ENCODE assay signal across 29 cellular contexts in genomic region chrX:131073607-131074006, GRCh38. TPM values are rescaled to one million over a fixed set of nuclear protein-coding genes. Genes with fewer than 3 reads are reported as not detected.
A peak's percentile ranks its signal among the peaks of the same experiment; 100 is the strongest.
DNase-seq lines count a peak whose midpoint lies in the region; ATAC-seq and TF ChIP-seq lines count a peak whose summit lies in the region.
"Had no signal": no experiment of that assay in that cellular context is flagged by ENCODE, and none has a peak within 500 bp of the region (broad histone marks: within the 10 kb centered on the region; RNA-seq: fewer than 3 reads in every experiment).

No MANE protein-coding gene starts in this region.

- dilution Hi-C loops in IMR-90 (cut with HindIII; ENCODE audit: low sequenced_read_pairs, unreplicated experiment) = no loop called here

- no peak overlapping the region for H3K4ac ChIP-seq in IMR-90 (ENCODE audit: low read depth, low read length)

- TF ChIP-seq CTCF in GM23338 (conservative IDR thresholded peaks at IDR 0.05; ENCODE audit: low read depth in 2 of 2) = no peak
- no peak for TF ChIP-seq CTCF in IMR-90 (conservative IDR thresholded peaks at IDR 0.05; ENCODE audit: low read depth, low read length)
- TF ChIP-seq CTCF in nephron progenitor cell (IDR thresholded peaks at IDR 0.05) = no peak

- intact Hi-C loops in IMR-90 (cut with micrococcal nuclease) = no loop called here
- intact Hi-C loops in activated CD4-positive, alpha-beta memory T cell treated with anti-CD3 and anti-CD28 coated beads for 36 hours (cut with micrococcal nuclease) = no loop called here

- no TSS peak for BruUV-seq in IMR-90 (replicated peaks; lab: Mats Ljungman, UMichigan)

- H3K9me3 Mint-ChIP-seq in GM23338 (no peaks in the 10 kb centered on the region), nephron progenitor cell (no peaks in the 10 kb centered on the region)
- H3K9me3 Mint-ChIP-seq in activated CD4-positive, alpha-beta memory T cell treated with anti-CD3 and anti-CD28 coated beads for 36 hours = no peaks in the 10 kb centered on the region

- no peaks in the 10 kb centered on the region for H3F3A ChIP-seq in GM23338 (replicated peaks; ENCODE audit: low read depth)

- no peak overlapping the region for H4K5ac ChIP-seq in IMR-90 (ENCODE audit: low read depth, low read length)

- H2AK5ac ChIP-seq in IMR-90 (ENCODE audit: low read depth, low read length) = no peak overlapping the region

- H3K56ac ChIP-seq in IMR-90 (ENCODE audit: extremely low read depth, insufficient read depth, low read length) = no peak overlapping the region

- H3K27me3 ChIP-seq in GM23338 (ENCODE audit: insufficient read depth) (peaks cover 96% of the 10 kb centered on the region), IMR-90 (ENCODE audit: control insufficient read depth, insufficient read depth, low read length) (peaks cover 9% of the 10 kb centered on the region), iPS DF 6.9 (ENCODE audit: control insufficient read depth, insufficient read depth, low read length) (peaks cover 40% of the 10 kb centered on the region)
- H3K27me3 ChIP-seq: MG63, SJCRH30 had no signal

- H3K27ac ChIP-seq in GM23338 (ENCODE audit: low read depth) (no peak overlapping the region), IMR-90 (ENCODE audit: insufficient read depth, low read length) (no peak overlapping the region), iPS DF 6.9 (ENCODE audit: low read length) (no peak overlapping the region)
- H3K27ac ChIP-seq: BLaER1, SJCRH30 had no signal

- H3K9ac ChIP-seq in IMR-90 (ENCODE audit: low read depth, low read length) = no peak overlapping the region
- H3K9ac ChIP-seq: BLaER1 had no signal

- in situ Hi-C loops in IMR-90 (cut with MboI; ENCODE audit: low sequenced_read_pairs) = no loop called here

- H2AK9ac ChIP-seq in IMR-90 (replicated peaks; ENCODE audit: low read depth, low read length, poor library complexity) = no peak overlapping the region

- H3K4me3 ChIP-seq in GM23338 (peak overlapping the region; percentile 61), IMR-90 (ENCODE audit: insufficient read depth, low read depth, low read length) (no peak overlapping the region), iPS DF 6.9 (ENCODE audit: low read length) (peak overlapping the region; percentile 32; the same call in 1 of the 2 replicates)
- H3K4me3 ChIP-seq: BLaER1, MG63, SJCRH30 had no signal

- H3K9me1 ChIP-seq in IMR-90 (ENCODE audit: insufficient read depth, low read length) = no peaks in the 10 kb centered on the region

- DNase-seq in GM23338 (ENCODE audit: low spot score) (no peak), IMR-90 (no peak), iPS DF 6.9 (ENCODE audit: low read depth, low spot score) (no peak), nephron progenitor cell (no peak), HPDE6-E6E7 (ENCODE audit: extremely low spot score) (no peak), 8988T (no peak)
- DNase-seq in activated CD4-positive, alpha-beta memory T cell treated with anti-CD3 and anti-CD28 coated beads for 36 hours = no peak
- DNase-seq: CD4-positive, CD25-positive, alpha-beta regulatory T cell; DMS153; GOT3; KG1; MG63; NCI-H1105 treated with DMSO at 0.1 percent for 48 hours; NCI-H146; NCI-H1930; NCI-H2107; NCI-H446; NCI-H526; NCI-H82; NK-92 treated with Interleukin-12 subunit alpha and Interleukin-12 subunit beta, amount 100 ng/mL, for 24 hours; PC-3; SJCRH30 had no signal

- no peak overlapping the region for H4K91ac ChIP-seq in IMR-90 (ENCODE audit: insufficient read depth, low read depth, low read length)

- H3K27me3 Mint-ChIP-seq in GM23338 (ENCODE audit: insufficient read depth, low read depth, poor library complexity) (peaks cover 37% of the 10 kb centered on the region), nephron progenitor cell (ENCODE audit: low read depth, poor library complexity) (peaks cover 43% of the 10 kb centered on the region)
- peaks cover 33% of the 10 kb centered on the region for H3K27me3 Mint-ChIP-seq in activated CD4-positive, alpha-beta memory T cell treated with anti-CD3 and anti-CD28 coated beads for 36 hours

- H3K36me3 Mint-ChIP-seq in GM23338 (ENCODE audit: low read depth) (no peaks in the 10 kb centered on the region), nephron progenitor cell (ENCODE audit: low read depth) (no peaks in the 10 kb centered on the region)
- no peaks in the 10 kb centered on the region for H3K36me3 Mint-ChIP-seq in activated CD4-positive, alpha-beta memory T cell treated with anti-CD3 and anti-CD28 coated beads for 36 hours
- H3K36me3 Mint-ChIP-seq: CD4-positive, CD25-positive, alpha-beta regulatory T cell had no signal

- H3K79me1 ChIP-seq in IMR-90 (ENCODE audit: low read depth in 1 of 2, low read length in 2 of 2) = no peaks in the 10 kb centered on the region

- CTCF ChIA-PET in IMR-90 (lab: Yijun Ruan, JAX) = no interaction called here
- CTCF ChIA-PET in activated CD4-positive, alpha-beta memory T cell treated with anti-CD3 and anti-CD28 coated beads for 36 hours (lab: Charles Lee) = no interaction called here

- TF ChIP-seq POLR2A in IMR-90 (IDR thresholded peaks at IDR 0.05; ENCODE audit: low read depth, low read length) = no peak

- H3K27ac Mint-ChIP-seq in GM23338 = no peak overlapping the region
- H3K27ac Mint-ChIP-seq in nephron progenitor cell = no peak overlapping the region
- no peak overlapping the region for H3K27ac Mint-ChIP-seq in activated CD4-positive, alpha-beta memory T cell treated with anti-CD3 and anti-CD28 coated beads for 36 hours
- H3K27ac Mint-ChIP-seq: CD4-positive, CD25-positive, alpha-beta regulatory T cell had no signal

- ATAC-seq in GM23338 (no peak), IMR-90 (ENCODE audit: low read depth) (no peak), GM21381 (IDR thresholded peaks at IDR 0.05; ENCODE audit: unreplicated experiment) (no peak)
- ATAC-seq: PC-3, Right ventricle myocardium inferior, SK-N-SH treated with all-trans-retinoic acid at 6 μM for 48 hours had no signal

- H3K18ac ChIP-seq in IMR-90 (ENCODE audit: low read depth, low read length) = no peak overlapping the region

- 0% methylated on average over 1 of the region's 4 CpGs; no CpG with 5 or more reads in 1 of the 2 experiments for WGBS in IMR-90 (ENCODE audit: extremely low coverage in 2 of 2, insufficient read length in 1 of 2), 2 experiments
- no CpG with 5 or more reads among the region's 4 CpGs for WGBS in iPS DF 6.9 (ENCODE audit: insufficient coverage, insufficient read length)

- H4K20me1 ChIP-seq in GM23338 (replicated peaks; ENCODE audit: insufficient read depth) = no peaks in the 10 kb centered on the region
- H4K20me1 ChIP-seq in IMR-90 (ENCODE audit: insufficient read depth, low read length) = no peaks in the 10 kb centered on the region

- H3K9me2 ChIP-seq in GM23338 (ENCODE audit: insufficient read depth) = no peaks in the 10 kb centered on the region

- POLR2A ChIA-PET in IMR-90 (lab: Charles Lee; ENCODE audit: unreplicated experiment) = no interaction called here
- POLR2A ChIA-PET in activated CD4-positive, alpha-beta memory T cell treated with anti-CD3 and anti-CD28 coated beads for 36 hours (lab: Charles Lee) = no interaction called here

- peak overlapping the region; percentile 76; the same call in 2 of the 3 replicates for H3K4me3 Mint-ChIP-seq in GM23338
- H3K4me3 Mint-ChIP-seq in nephron progenitor cell = peak overlapping the region; percentile 70
- H3K4me3 Mint-ChIP-seq in activated CD4-positive, alpha-beta memory T cell treated with anti-CD3 and anti-CD28 coated beads for 36 hours = no peak overlapping the region
- H3K4me3 Mint-ChIP-seq: CD4-positive, CD25-positive, alpha-beta regulatory T cell had no signal

- peak overlapping the region; percentile 81 for H3K4me2 ChIP-seq in GM23338
- H3K4me2 ChIP-seq in IMR-90 (ENCODE audit: low read depth, low read length) = no peak overlapping the region
- H3K4me2 ChIP-seq: BLaER1 had no signal

- H3K4me1 Mint-ChIP-seq in GM23338 = peaks cover 22% of the 10 kb centered on the region; the same call in 2 of the 3 replicates
- H3K4me1 Mint-ChIP-seq in nephron progenitor cell = peaks cover 28% of the 10 kb centered on the region
- no peaks in the 10 kb centered on the region for H3K4me1 Mint-ChIP-seq in activated CD4-positive, alpha-beta memory T cell treated with anti-CD3 and anti-CD28 coated beads for 36 hours (ENCODE audit: low read depth)
- H3K4me1 Mint-ChIP-seq: CD4-positive, CD25-positive, alpha-beta regulatory T cell had no signal

- H3K9me3 ChIP-seq in IMR-90 (ENCODE audit: control insufficient read depth, insufficient read depth, low read length) = no peaks in the 10 kb centered on the region
- H3K9me3 ChIP-seq in iPS DF 6.9 (ENCODE audit: control insufficient read depth, insufficient read depth, low read length) = no peaks in the 10 kb centered on the region
- H3K9me3 ChIP-seq: BLaER1, MG63, SJCRH30 had no signal

- no peak overlapping the region for H2BK5ac ChIP-seq in IMR-90 (ENCODE audit: low read depth, low read length, poor library complexity, severe bottlenecking)

- H2AFZ ChIP-seq in GM23338 (0 out of 2 replicates have a peak overlapping the region, but pooled peaks have one; percentile 74), IMR-90 (replicated peaks; ENCODE audit: low read length, poor library complexity) (no peak overlapping the region)

- H3K14ac ChIP-seq in IMR-90 (replicated peaks; ENCODE audit: low read depth, low read length) = no peak overlapping the region

- no peak overlapping the region for H4K8ac ChIP-seq in IMR-90 (ENCODE audit: low read depth in 2 of 2, low read length in 2 of 2)

- no peaks in the 10 kb centered on the region for H3K79me2 ChIP-seq in GM23338 (replicated peaks; ENCODE audit: insufficient read depth)

- H3K4me1 ChIP-seq in GM23338 (ENCODE audit: insufficient read depth) (peaks cover 9% of the 10 kb centered on the region; the same call in 1 of the 2 replicates), IMR-90 (ENCODE audit: control insufficient read depth, insufficient read depth, low read length) (no peaks in the 10 kb centered on the region), iPS DF 6.9 (ENCODE audit: control insufficient read depth, insufficient read depth, low read length) (no peaks in the 10 kb centered on the region)
- H3K4me1 ChIP-seq: BLaER1, SJCRH30 had no signal

- H2BK20ac ChIP-seq in IMR-90 (ENCODE audit: low read depth, low read length) = no peak overlapping the region

- TF ChIP-seq RAD21 in IMR-90 (IDR thresholded peaks at IDR 0.05; ENCODE audit: low read length) = no peak

- no peak overlapping the region for H3K23ac ChIP-seq in IMR-90 (ENCODE audit: low read depth, low read length)

- H3K36me3 ChIP-seq in GM23338 (ENCODE audit: insufficient read depth) = no peaks in the 10 kb centered on the region
- H3K36me3 ChIP-seq in IMR-90 (ENCODE audit: control insufficient read depth, insufficient read depth, low read length) = no peaks in the 10 kb centered on the region
- H3K36me3 ChIP-seq in iPS DF 6.9 (ENCODE audit: control insufficient read depth, insufficient read depth, low read length) = no peaks in the 10 kb centered on the region
- H3K36me3 ChIP-seq: BLaER1, MG63, SJCRH30 had no signal

- H2BK15ac ChIP-seq in IMR-90 (ENCODE audit: low read depth, low read length) = no peak overlapping the region

- H2BK120ac ChIP-seq in IMR-90 (ENCODE audit: low read depth, low read length) = no peak overlapping the region

RNA-seq across cellular contexts. Expression of gene ARHGAP36, which starts 15.5 kb away (rescaled TPM):
- 0.21 TPM in 1 of 2 replicates, not detected in the other for total RNA-seq in GM23338 (2014; rRNA removed; shearing (Covaris generic))
- polyA plus RNA-seq in GM23338 (2016; fragmentation: Nextera tagmentation; extraction: Ambion mirVana) = 0.14 TPM in 1 of 2 replicates, not detected in the other
- total RNA-seq in IMR-90 (2012; rRNA removed) = not detected in 2 replicates
- not detected in 2 replicates for polyA plus RNA-seq in IMR-90 (2012; rRNA removed)
- polyA plus RNA-seq in IMR-90 (2012; cell fraction: cytosol; rRNA removed) = not detected in 2 replicates
- polyA plus RNA-seq in IMR-90 (2012; cell fraction: nucleus; rRNA removed; ENCODE audit: low replicate concordance) = not detected in 2 replicates
- not detected for total RNA-seq in activated CD4-positive, alpha-beta memory T cell treated with anti-CD3 and anti-CD28 coated beads for 36 hours
- total RNA-seq: A172; CD4-positive, CD25-positive, alpha-beta regulatory T cell; G401; PC-3; Right ventricle myocardium inferior; RPMI7951; SJCRH30 had no signal
- polyA plus RNA-seq: CD4-positive, CD25-positive, alpha-beta regulatory T cell had no signal
